8 cellular contexts compared by ENCODE assay signal in genomic region chr14:64812412-64812811, GRCh38.
A peak's percentile ranks its signal among the peaks of the same experiment; 100 is the strongest.
DNase-seq lines count a peak whose midpoint lies in the region; ATAC-seq and TF ChIP-seq lines count a peak whose summit lies in the region.

No MANE protein-coding gene starts in this region.

- no peaks in the 10 kb centered on the region for H3K36me3 Mint-ChIP-seq in stimulated activated memory B cell treated with anti-CD40 and anti-IgM and Interleukin-4, amounts not matched to agents 10 μg/mL and 1 μg/mL and 100 μg/mL, for 72 hours

- H3K27ac Mint-ChIP-seq in stimulated activated memory B cell treated with anti-CD40 and anti-IgM and Interleukin-4, amounts not matched to agents 10 μg/mL and 1 μg/mL and 100 μg/mL, for 72 hours = no peak overlapping the region

- no peak overlapping the region for H3K27ac ChIP-seq in Karpas-422 (ENCODE audit: low read length)

- H3K9me3 Mint-ChIP-seq in stimulated activated memory B cell treated with anti-CD40 and anti-IgM and Interleukin-4, amounts not matched to agents 10 μg/mL and 1 μg/mL and 100 μg/mL, for 72 hours = no peaks in the 10 kb centered on the region

- peaks cover 5% of the 10 kb centered on the region; the same call in 1 of the 2 replicates for H3K4me1 ChIP-seq in Karpas-422 (ENCODE audit: low read length)

- H3K36me3 ChIP-seq in Karpas-422 (ENCODE audit: insufficient read depth, low read length) = no peaks in the 10 kb centered on the region

- peaks cover 16% of the 10 kb centered on the region for H3K4me1 Mint-ChIP-seq in stimulated activated memory B cell treated with anti-CD40 and anti-IgM and Interleukin-4, amounts not matched to agents 10 μg/mL and 1 μg/mL and 100 μg/mL, for 72 hours

- no peaks in the 10 kb centered on the region for H3K79me2 ChIP-seq in Karpas-422 (ENCODE audit: low read length)

- H3K9me2 ChIP-seq in Karpas-422 (replicated peaks; ENCODE audit: insufficient read depth, low read length) = no peaks in the 10 kb centered on the region

- ATAC-seq in HG03342 (IDR thresholded peaks at IDR 0.05; ENCODE audit: unreplicated experiment) (peak; percentile 55), GM19023 (IDR thresholded peaks at IDR 0.05; ENCODE audit: unreplicated experiment) (no peak)
- ATAC-seq in stimulated activated memory B cell treated with anti-CD40 and anti-IgM and Interleukin-4, amounts not matched to agents 10 μg/mL and 1 μg/mL and 100 μg/mL, for 72 hours = peak; percentile 79

- no peaks in the 10 kb centered on the region for H3K9me3 ChIP-seq in Karpas-422 (ENCODE audit: low read length)

- no peaks in the 10 kb centered on the region for H3K27me3 ChIP-seq in Karpas-422 (ENCODE audit: low read length)

- H3K4me2 ChIP-seq in Karpas-422 (ENCODE audit: low read depth, low read length, poor library complexity, severe bottlenecking) = no peak overlapping the region

- H3K4me3 Mint-ChIP-seq in stimulated activated memory B cell treated with anti-CD40 and anti-IgM and Interleukin-4, amounts not matched to agents 10 μg/mL and 1 μg/mL and 100 μg/mL, for 72 hours = peak overlapping the region; percentile 24

- H3K9ac ChIP-seq in Karpas-422 (ENCODE audit: low read length) = no peak overlapping the region

- H3K27me3 Mint-ChIP-seq in stimulated activated memory B cell treated with anti-CD40 and anti-IgM and Interleukin-4, amounts not matched to agents 10 μg/mL and 1 μg/mL and 100 μg/mL, for 72 hours = peaks cover 19% of the 10 kb centered on the region

- H3K4me3 ChIP-seq in Karpas-422 (ENCODE audit: low read length) = no peak overlapping the region

- H2AFZ ChIP-seq in Karpas-422 (ENCODE audit: low read length) = no peak overlapping the region

- H4K20me1 ChIP-seq in Karpas-422 (ENCODE audit: insufficient read depth, low read depth, low read length) = no peaks in the 10 kb centered on the region

- DNase-seq in NCI-H774 (lab: John Stamatoyannopoulos, UW) (peak; percentile 67), erythroblast (lab: John Stamatoyannopoulos, UW) (peak; percentile 56 to 68), inferior parietal cortex (ENCODE audit: extremely low spot score) (no peak), Karpas-422 (no peak), DMS114 treated with DMSO at 0.1 percent for 48 hours (lab: John Stamatoyannopoulos, UW; ENCODE audit: unreplicated experiment) (no peak)

- no peak for TF ChIP-seq POLR2A in erythroblast (IDR thresholded peaks at IDR 0.05; ENCODE audit: low read length)

Comparison
In these comparisons a context has a peak if more than half of its experiments do, and no peak if none do; other contexts are left out.
1. DNase-seq: peak in NCI-H774 (single experiment) and erythroblast (2 of 2); none in inferior parietal cortex (single experiment), Karpas-422 (single experiment) and DMS114 treated with DMSO at 0.1 percent for 48 hours (single experiment).